ENCODE assay signal across 8 cellular contexts in the genomic region with DNA sequence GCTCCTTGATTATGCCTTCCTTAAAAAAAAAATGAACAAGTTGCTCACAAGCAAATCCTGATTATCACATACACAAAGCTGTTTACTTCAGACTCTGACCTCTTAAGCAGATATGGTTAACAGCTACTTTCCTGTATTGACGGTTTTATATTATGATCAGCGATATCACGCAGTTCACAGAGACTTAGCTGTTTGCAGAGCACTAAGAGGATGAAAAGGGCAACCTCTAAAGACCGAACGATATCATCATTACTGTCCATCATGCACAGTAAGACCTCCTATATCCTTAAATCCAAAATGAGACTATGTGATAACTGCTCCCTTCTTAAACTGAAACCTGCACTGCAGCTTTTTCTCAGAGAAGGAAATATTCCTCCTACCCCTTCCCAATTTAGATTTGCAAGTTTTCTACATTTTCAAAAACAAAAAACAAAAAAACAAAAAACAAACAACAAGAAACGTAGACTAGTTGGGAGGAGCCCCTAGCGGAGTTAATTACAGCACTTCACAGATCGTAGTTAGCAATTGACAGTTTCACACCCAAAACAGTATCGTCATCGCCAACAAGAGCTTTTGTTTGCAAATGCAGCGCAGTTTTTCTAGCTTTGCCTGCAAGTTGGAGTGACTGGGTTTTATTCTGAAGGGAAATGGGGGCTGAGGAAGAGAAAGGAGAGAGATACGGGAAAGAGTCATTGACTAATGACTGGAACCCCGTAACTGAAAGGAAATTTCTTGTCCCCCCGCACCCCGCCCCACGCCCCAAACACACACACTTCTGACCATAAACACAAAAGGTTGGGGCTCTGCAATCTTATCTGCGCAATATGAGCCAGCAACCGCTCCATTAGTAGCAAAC. TPM values are rescaled to one million over a fixed set of nuclear protein-coding genes. Genes with fewer than 3 reads are reported as not detected.
A peak's percentile ranks its signal among the peaks of the same experiment; 100 is the strongest.
DNase-seq lines count a peak whose midpoint lies in the region; ATAC-seq, FAIRE-seq and TF ChIP-seq lines count a peak whose summit lies in the region.

No MANE protein-coding gene starts in this region.

- peak overlapping the region; percentile 96 to 98 for H3K4me3 Mint-ChIP-seq in activated T-cell treated with anti-CD3 and anti-CD28 coated beads, Interleukin-2, amount 50 U/mL, for 72 hours

- TF ChIP-seq RAD21 in A549 (conservative IDR thresholded peaks at IDR 0.05 in 1 of 2, IDR thresholded peaks at IDR 0.05 in 1 of 2) = no peak

- TF ChIP-seq POLR2A in A549 (IDR thresholded peaks at IDR 0.05; ENCODE audit: low read length) (no peak), ovary (IDR thresholded peaks at IDR 0.05) (no peak)

- peaks cover 62% of the 10 kb centered on the region for H3K4me1 Mint-ChIP-seq in activated T-cell treated with anti-CD3 and anti-CD28 coated beads, Interleukin-2, amount 50 U/mL, for 72 hours (ENCODE audit: low read depth)

- H3K4me3 ChIP-seq in A549 (peak overlapping the region; percentile 69), foreskin fibroblast (ENCODE audit: low read depth in 1 of 2, low read length in 2 of 2) (peak overlapping the region; percentile 94 to 97), ovary (peak overlapping the region; percentile 71)

- POLR2A ChIA-PET in A549 (lab: Yijun Ruan, JAX) = interaction anchor here (0.7 kb wide), 1 partner anchor 161 kb away, joined by 11 read pairs; no protein-coding TSS in a partner anchor

- ATAC-seq in A549 (no peak), HG02610 (IDR thresholded peaks at IDR 0.05; ENCODE audit: unreplicated experiment) (no peak)
- peak; percentile 8 to 10 for ATAC-seq in activated T-cell treated with anti-CD3 and anti-CD28 coated beads, Interleukin-2, amount 50 U/mL, for 72 hours (replicated peaks in 1 of 2)

- FAIRE-seq in A549 (lab: Jason Lieb, UNC) = no peak

- no peaks in the 10 kb centered on the region for H3K9me3 Mint-ChIP-seq in activated T-cell treated with anti-CD3 and anti-CD28 coated beads, Interleukin-2, amount 50 U/mL, for 72 hours

- CTCF ChIA-PET in A549 (lab: Yijun Ruan, JAX) = interaction anchor here (0.8 to 4.1 kb wide), 10 partner anchors 9 to 141 kb away, joined by 3 to 18 read pairs (median 6); no protein-coding TSS in a partner anchor

- TF ChIP-seq EP300 in A549 (IDR thresholded peaks at IDR 0.05) = no peak
- no peak for TF ChIP-seq EP300 in ovary (IDR thresholded peaks at IDR 0.05)

- peak in 1 of 2 experiments; percentile 12 for DNase-seq in A549 (ENCODE audit: low read depth in 1 of 2, low spot score in 1 of 2)
- peak; percentile 68 for DNase-seq in G401 (ENCODE audit: low spot score)
- peak; percentile 32 for DNase-seq in NCI-H1417 treated with DMSO at 0.1 percent for 48 hours (lab: John Stamatoyannopoulos, UW)
- peak; percentile 29 to 51 for DNase-seq in activated T-cell treated with anti-CD3 and anti-CD28 coated beads, Interleukin-2, amount 50 U/mL, for 72 hours
- DNase-seq in foreskin fibroblast = peak in 1 of 2 donors; percentile 23
- no peak for DNase-seq in ovary
- no peak for DNase-seq in GM19240 (ENCODE audit: insufficient read length, low spot score)

- peak overlapping the region; percentile 82 for H3K4me2 ChIP-seq in A549

- H3K27ac ChIP-seq in A549 (peak overlapping the region; percentile 100), ovary (peak overlapping the region; percentile 99)

- peaks cover 18 to 27% of the 10 kb centered on the region in 2 donors for H3K36me3 Mint-ChIP-seq in activated T-cell treated with anti-CD3 and anti-CD28 coated beads, Interleukin-2, amount 50 U/mL, for 72 hours (ENCODE audit: insufficient read depth in 2 of 2)

- no peaks in the 10 kb centered on the region for H3K27me3 ChIP-seq in ovary

- H3K36me3 ChIP-seq in ovary = no peaks in the 10 kb centered on the region

- intact Hi-C loops in ovary (cut with DNase I) = loop anchor here (2.0 to 10.0 kb wide), 4 partner anchors 95 to 143 kb away; partner anchors contain the start of gene BCL9L (in 1 of the 4)

- peak overlapping the region; percentile 99 for H3K27ac Mint-ChIP-seq in activated T-cell treated with anti-CD3 and anti-CD28 coated beads, Interleukin-2, amount 50 U/mL, for 72 hours

- H3K9me3 ChIP-seq in A549 (no peaks in the 10 kb centered on the region), ovary (no peaks in the 10 kb centered on the region)

- H3K27me3 Mint-ChIP-seq in activated T-cell treated with anti-CD3 and anti-CD28 coated beads, Interleukin-2, amount 50 U/mL, for 72 hours (ENCODE audit: low read depth) = no peaks in the 10 kb centered on the region

- H3K4me1 ChIP-seq in A549 = peaks cover 36% of the 10 kb centered on the region
- H3K4me1 ChIP-seq in ovary (ENCODE audit: insufficient read depth) = peaks cover 18% of the 10 kb centered on the region

- TF ChIP-seq CTCF in A549 (IDR thresholded peaks at IDR 0.05) (no peak), foreskin fibroblast (IDR thresholded peaks at IDR 0.05; ENCODE audit: low read depth, low read length) (no peak), ovary (IDR thresholded peaks at IDR 0.05) (no peak)

- WGBS in A549 (ENCODE audit: missing lambda C conversion rate) = 3% methylated on average over 18 of the region's 18 CpGs
- 1 to 3% (median 1%) methylated on average over 18 of the region's 18 CpGs for WGBS in ovary, 3 donors

- in situ Hi-C loops in G401 (cut with HindIII; ENCODE audit: low sequenced_read_pairs) = no loop called here

TF ChIP-seq in A549, 52 proteins besides CTCF, POLR2A, EP300 and RAD21:
- TF ChIP-seq EHMT2 (IDR thresholded peaks at IDR 0.05; ENCODE audit: low read depth) = no peak
- no peak for TF ChIP-seq SMC3 (IDR thresholded peaks at IDR 0.05)
- TF ChIP-seq FOXS1 (CRISPR knock-in tag; IDR thresholded peaks at IDR 0.05) = no peak
- no peak for TF ChIP-seq FOSB (CRISPR knock-in tag; IDR thresholded peaks at IDR 0.05)
- no peak for TF ChIP-seq MAZ (IDR thresholded peaks at IDR 0.05; ENCODE audit: borderline replicate concordance, low read depth, low read length)
- TF ChIP-seq, protein P1, sequence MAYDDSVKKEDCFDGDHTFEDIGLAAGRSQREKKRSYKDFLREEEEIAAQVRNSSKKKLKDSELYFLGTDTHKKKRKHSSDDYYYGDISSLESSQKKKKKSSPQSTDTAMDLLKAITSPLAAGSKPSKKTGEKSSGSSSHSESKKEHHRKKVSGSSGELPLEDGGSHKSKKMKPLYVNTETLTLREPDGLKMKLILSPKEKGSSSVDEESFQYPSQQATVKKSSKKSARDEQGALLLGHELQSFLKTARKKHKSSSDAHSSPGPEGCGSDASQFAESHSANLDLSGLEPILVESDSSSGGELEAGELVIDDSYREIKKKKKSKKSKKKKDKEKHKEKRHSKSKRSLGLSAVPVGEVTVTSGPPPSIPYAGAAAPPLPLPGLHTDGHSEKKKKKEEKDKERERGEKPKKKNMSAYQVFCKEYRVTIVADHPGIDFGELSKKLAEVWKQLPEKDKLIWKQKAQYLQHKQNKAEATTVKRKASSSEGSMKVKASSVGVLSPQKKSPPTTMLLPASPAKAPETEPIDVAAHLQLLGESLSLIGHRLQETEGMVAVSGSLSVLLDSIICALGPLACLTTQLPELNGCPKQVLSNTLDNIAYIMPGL (CRISPR knock-in tag; IDR thresholded peaks at IDR 0.05; ENCODE audit: borderline replicate concordance) = no peak
- TF ChIP-seq ZNF302 (CRISPR knock-in tag; IDR thresholded peaks at IDR 0.05) = no peak
- no peak for TF ChIP-seq TP53 (CRISPR knock-in tag; IDR thresholded peaks at IDR 0.05)
- TF ChIP-seq, protein P2, sequence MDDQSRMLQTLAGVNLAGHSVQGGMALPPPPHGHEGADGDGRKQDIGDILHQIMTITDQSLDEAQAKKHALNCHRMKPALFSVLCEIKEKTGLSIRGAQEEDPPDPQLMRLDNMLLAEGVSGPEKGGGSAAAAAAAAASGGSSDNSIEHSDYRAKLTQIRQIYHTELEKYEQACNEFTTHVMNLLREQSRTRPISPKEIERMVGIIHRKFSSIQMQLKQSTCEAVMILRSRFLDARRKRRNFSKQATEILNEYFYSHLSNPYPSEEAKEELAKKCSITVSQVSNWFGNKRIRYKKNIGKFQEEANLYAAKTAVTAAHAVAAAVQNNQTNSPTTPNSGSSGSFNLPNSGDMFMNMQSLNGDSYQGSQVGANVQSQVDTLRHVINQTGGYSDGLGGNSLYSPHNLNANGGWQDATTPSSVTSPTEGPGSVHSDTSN (IDR thresholded peaks at IDR 0.05) = no peak

RNA-seq across cellular contexts. Expression of gene DDX6, which starts 1.2 kb away (rescaled TPM):
- polyA plus RNA-seq in A549 (2011; rRNA removed) (41.4 and 43.8 TPM in 2 replicates), A549 (2017; fragmentation: RNase III; extraction: RNeasy Plus Mini Kit Qiagen cat#74134 plus additional on column Dnase treatment) (35.1 to 37.7 TPM (median 36.3 TPM) in 3 replicates), ovary (10 to 100 TPM; 33.9 to 80.6 TPM)
- polyA plus RNA-seq in A549 (2012; cell fraction: cytosol; rRNA removed) = 3.2 and 4.6 TPM in 2 replicates
- 3.1 and 5.9 TPM in 2 replicates for polyA plus RNA-seq in A549 (2012; cell fraction: nucleus; rRNA removed)
- polyA minus RNA-seq in A549 (2011; rRNA and poly(A)+ RNA removed) = 70.5 and 78.4 TPM in 2 replicates
- total RNA-seq in G401 (2014; rRNA removed; shearing (Covaris generic)) = 51.7 and 82.5 TPM in 2 replicates
- 100 to 1,000 TPM; 239 to 256 TPM for total RNA-seq in activated T-cell treated with anti-CD3 and anti-CD28 coated beads, Interleukin-2, amount 50 U/mL, for 72 hours
- 100 to 1,000 TPM in 5 of 7 donors, 10 to 100 TPM in 2; 81.6 to 212 (median 158) TPM for total RNA-seq in ovary

Comparison
In these comparisons a context has a peak if more than half of its experiments do, and no peak if none do; other contexts are left out.
1. ATAC-seq: peak in activated T-cell treated with anti-CD3 and anti-CD28 coated beads, Interleukin-2, amount 50 U/mL, for 72 hours (2 of 2); none in A549 (0 of 2) and HG02610 (single experiment).
2. DNase-seq: peak in G401 (single experiment), NCI-H1417 treated with DMSO at 0.1 percent for 48 hours (single experiment) and activated T-cell treated with anti-CD3 and anti-CD28 coated beads, Interleukin-2, amount 50 U/mL, for 72 hours (2 of 2); none in ovary (0 of 5) and GM19240 (single experiment).
3. Peak in every context shown above with its lines, with median percentiles within 50 percentile points of each other: H3K4me3 ChIP-seq.